Comparison of ENCODE assay signal across 13 cellular contexts in genomic region chr14:45716506-45716905, GRCh38.
A peak's percentile ranks its signal among the peaks of the same experiment; 100 is the strongest.
DNase-seq lines count a peak whose midpoint lies in the region; ATAC-seq and TF ChIP-seq lines count a peak whose summit lies in the region.
"Had no signal": no experiment of that assay in that cellular context is flagged by ENCODE, and none has a peak within 500 bp of the region (broad histone marks: within the 10 kb centered on the region; RNA-seq: fewer than 3 reads in every experiment).

No MANE protein-coding gene starts in this region.

- no peaks in the 10 kb centered on the region for H3K9me2 ChIP-seq in hepatocyte (replicated peaks; ENCODE audit: insufficient read depth)

- dilution Hi-C loops in mammary epithelial cell (cut with HindIII; ENCODE audit: low sequenced_read_pairs), result no loop called here

- CTCF ChIA-PET in mammary epithelial cell (lab: Charles Lee; ENCODE audit: low non-redundant PET), result interaction anchor here (0.7 kb wide), 1 partner anchor 16 kb away, joined by 3 read pairs; no protein-coding TSS in a partner anchor

- no peak overlapping the region for H3K4me3 Mint-ChIP-seq in T-helper 2 cell treated with Interferon-gamma antibody and Interleukin-4, amounts not matched to agents 5 μg/mL and 100 μg/mL, for 36 hours
- no peak overlapping the region for H3K4me3 Mint-ChIP-seq in stimulated activated effector memory CD8-positive, alpha-beta T cell treated with anti-CD3 and anti-CD28 coated beads, Interleukin-12 subunit alpha, Interleukin-12 subunit beta, amount 100 ng/mL, for 72 hours
- H3K4me3 Mint-ChIP-seq: activated CD8-positive, alpha-beta T cell treated with anti-CD3 and anti-CD28 coated beads for 36 hours; activated naive CD8-positive, alpha-beta T cell treated with anti-CD3 and anti-CD28 coated beads, Interleukin-2, amount 50 U/mL, for 24 hours; B cell had no signal

- H2AFZ ChIP-seq in mammary epithelial cell (ENCODE audit: low read depth, low read length), result no peak overlapping the region
- no peak overlapping the region for H2AFZ ChIP-seq in hepatocyte

- TF ChIP-seq CTCF in mammary epithelial cell (conservative IDR thresholded peaks at IDR 0.05 in 1 of 2, IDR thresholded peaks at IDR 0.05 in 1 of 2; ENCODE audit: extremely low read depth in 1 of 2, insufficient read depth in 1 of 2, low read depth in 1 of 2, low read length in 2 of 2) (peak in 1 of 2 donors; percentile 28), hepatocyte (IDR thresholded peaks at IDR 0.05; ENCODE audit: poor library complexity) (peak; percentile 22), esophagus muscularis mucosa (IDR thresholded peaks at IDR 0.05) (no peak), gastrocnemius medialis (IDR thresholded peaks at IDR 0.05 in 4 of 5, conservative IDR thresholded peaks at IDR 0.05 in 1 of 5) (no peak)

- no peaks in the 10 kb centered on the region for H3K27me3 ChIP-seq in mammary epithelial cell (ENCODE audit: insufficient read depth, low read length)
- H3K27me3 ChIP-seq in hepatocyte, result no peaks in the 10 kb centered on the region
- no peaks in the 10 kb centered on the region for H3K27me3 ChIP-seq in esophagus muscularis mucosa
- H3K27me3 ChIP-seq in gastrocnemius medialis, result no peaks in the 10 kb centered on the region
- H3K27me3 ChIP-seq: neutrophil, SJSA1 had no signal

- H4K20me1 ChIP-seq in mammary epithelial cell (ENCODE audit: insufficient read depth, low read length) (no peaks in the 10 kb centered on the region), hepatocyte (ENCODE audit: insufficient read depth, poor library complexity, severe bottlenecking) (no peaks in the 10 kb centered on the region)

- in situ Hi-C loops in T47D (cut with HindIII; ENCODE audit: low pct_unique_long_range_greater_than_20kb, low sequenced_read_pairs), result no loop called here
- in situ Hi-C loops in mammary epithelial cell (cut with MboI; ENCODE audit: low sequenced_read_pairs in 2 of 2), result no loop called here
- in situ Hi-C loops in gastrocnemius medialis (cut with MboI; ENCODE audit: low sequenced_read_pairs in 4 of 4), result no loop called here

- no peak overlapping the region for H3K4me3 ChIP-seq in mammary epithelial cell (replicated peaks in 1 of 3; ENCODE audit: insufficient read depth in 1 of 3, low read depth in 2 of 3, low read length in 3 of 3)
- no peak overlapping the region for H3K4me3 ChIP-seq in hepatocyte
- H3K4me3 ChIP-seq in esophagus muscularis mucosa, result no peak overlapping the region
- no peak overlapping the region for H3K4me3 ChIP-seq in gastrocnemius medialis
- H3K4me3 ChIP-seq: SJSA1 had no signal

- no peak for TF ChIP-seq EP300 in esophagus muscularis mucosa (IDR thresholded peaks at IDR 0.05)

- H3K36me3 ChIP-seq in mammary epithelial cell (ENCODE audit: insufficient read depth, low read length), result no peaks in the 10 kb centered on the region
- no peaks in the 10 kb centered on the region for H3K36me3 ChIP-seq in hepatocyte (replicated peaks; ENCODE audit: insufficient read depth, low read depth)
- H3K36me3 ChIP-seq in esophagus muscularis mucosa, result no peaks in the 10 kb centered on the region
- no peaks in the 10 kb centered on the region for H3K36me3 ChIP-seq in gastrocnemius medialis
- H3K36me3 ChIP-seq: neutrophil, SJSA1 had no signal

- WGBS in mammary epithelial cell (ENCODE audit: low coverage, missing lambda C conversion rate), result over 99% methylated on average over 8 of the region's 8 CpGs
- 73% methylated on average over 8 of the region's 8 CpGs for WGBS in hepatocyte (ENCODE audit: low lambda C conversion rate, missing lambda C conversion rate)
- WGBS in esophagus muscularis mucosa, result 58% methylated on average over 8 of the region's 8 CpGs

- H3K27ac Mint-ChIP-seq in T-helper 2 cell treated with Interferon-gamma antibody and Interleukin-4, amounts not matched to agents 5 μg/mL and 100 μg/mL, for 36 hours, result no peak overlapping the region
- H3K27ac Mint-ChIP-seq in stimulated activated effector memory CD8-positive, alpha-beta T cell treated with anti-CD3 and anti-CD28 coated beads, Interleukin-12 subunit alpha, Interleukin-12 subunit beta, amount 100 ng/mL, for 72 hours, result no peak overlapping the region
- H3K27ac Mint-ChIP-seq: activated CD8-positive, alpha-beta T cell treated with anti-CD3 and anti-CD28 coated beads for 36 hours; activated naive CD8-positive, alpha-beta T cell treated with anti-CD3 and anti-CD28 coated beads, Interleukin-2, amount 50 U/mL, for 24 hours; B cell had no signal

- ATAC-seq in gastrocnemius medialis, result no peak
- ATAC-seq in stimulated activated effector memory CD8-positive, alpha-beta T cell treated with anti-CD3 and anti-CD28 coated beads, Interleukin-12 subunit alpha, Interleukin-12 subunit beta, amount 100 ng/mL, for 72 hours, result no peak
- ATAC-seq: activated CD8-positive, alpha-beta T cell treated with anti-CD3 and anti-CD28 coated beads for 36 hours; activated naive CD8-positive, alpha-beta T cell treated with anti-CD3 and anti-CD28 coated beads, Interleukin-2, amount 50 U/mL, for 24 hours had no signal

- no peak overlapping the region for H3K4me2 ChIP-seq in mammary epithelial cell (ENCODE audit: insufficient read depth, low read depth, low read length)
- no peak overlapping the region for H3K4me2 ChIP-seq in hepatocyte

- intact Hi-C loops in mammary epithelial cell (cut with micrococcal nuclease), result no loop called here
- intact Hi-C loops in esophagus muscularis mucosa (cut with DNase I), result no loop called here
- intact Hi-C loops in gastrocnemius medialis (cut with DNase I; ENCODE audit: low total_unique reads), result no loop called here

- H3K9me3 ChIP-seq in mammary epithelial cell (replicated peaks; ENCODE audit: insufficient read depth, low read length), result no peaks in the 10 kb centered on the region
- no peaks in the 10 kb centered on the region for H3K9me3 ChIP-seq in hepatocyte (ENCODE audit: low read depth)
- no peaks in the 10 kb centered on the region for H3K9me3 ChIP-seq in esophagus muscularis mucosa
- no peaks in the 10 kb centered on the region for H3K9me3 ChIP-seq in gastrocnemius medialis
- H3K9me3 ChIP-seq: neutrophil had no signal

- no peaks in the 10 kb centered on the region for H3K79me2 ChIP-seq in mammary epithelial cell (ENCODE audit: insufficient read depth, low read length)
- H3K79me2 ChIP-seq in hepatocyte, result no peaks in the 10 kb centered on the region

- DNase-seq in T47D (ENCODE audit: low read depth in 1 of 2, low spot score in 1 of 2) (peak; percentile 22 to 85), mammary epithelial cell (no peak), OCI-M1 (lab: John Stamatoyannopoulos, UW) (peak; percentile 22), hepatocyte (ENCODE audit: low spot score) (peak; percentile 11), esophagus muscularis mucosa (ENCODE audit: extremely low spot score) (no peak), gastrocnemius medialis (no peak)
- DNase-seq in T-helper 2 cell treated with Interferon-gamma antibody and Interleukin-4, amounts not matched to agents 5 μg/mL and 100 μg/mL, for 36 hours (ENCODE audit: low spot score), result no peak
- DNase-seq in stimulated activated effector memory CD8-positive, alpha-beta T cell treated with anti-CD3 and anti-CD28 coated beads, Interleukin-12 subunit alpha, Interleukin-12 subunit beta, amount 100 ng/mL, for 72 hours (ENCODE audit: low spot score in 2 of 2), result no peak
- DNase-seq: activated CD8-positive, alpha-beta T cell treated with anti-CD3 and anti-CD28 coated beads for 36 hours; activated naive CD8-positive, alpha-beta T cell treated with anti-CD3 and anti-CD28 coated beads, Interleukin-2, amount 50 U/mL, for 24 hours had no signal

- no peak for TF ChIP-seq POLR2A in esophagus muscularis mucosa (IDR thresholded peaks at IDR 0.05; ENCODE audit: low read depth)
- TF ChIP-seq POLR2A in gastrocnemius medialis (IDR thresholded peaks at IDR 0.05), result no peak

- no peaks in the 10 kb centered on the region for H3K4me1 Mint-ChIP-seq in T-helper 2 cell treated with Interferon-gamma antibody and Interleukin-4, amounts not matched to agents 5 μg/mL and 100 μg/mL, for 36 hours (ENCODE audit: low read depth)
- H3K4me1 Mint-ChIP-seq in stimulated activated effector memory CD8-positive, alpha-beta T cell treated with anti-CD3 and anti-CD28 coated beads, Interleukin-12 subunit alpha, Interleukin-12 subunit beta, amount 100 ng/mL, for 72 hours, result no peaks in the 10 kb centered on the region
- H3K4me1 Mint-ChIP-seq: activated naive CD8-positive, alpha-beta T cell treated with anti-CD3 and anti-CD28 coated beads, Interleukin-2, amount 50 U/mL, for 24 hours; B cell had no signal

- peaks cover 5% of the 10 kb centered on the region for H3K4me1 ChIP-seq in mammary epithelial cell (ENCODE audit: insufficient read depth, low read length)
- H3K4me1 ChIP-seq in hepatocyte (ENCODE audit: insufficient read depth), result no peaks in the 10 kb centered on the region
- no peaks in the 10 kb centered on the region for H3K4me1 ChIP-seq in esophagus muscularis mucosa
- H3K4me1 ChIP-seq in gastrocnemius medialis, result no peaks in the 10 kb centered on the region

- H3K27me3 Mint-ChIP-seq in T-helper 2 cell treated with Interferon-gamma antibody and Interleukin-4, amounts not matched to agents 5 μg/mL and 100 μg/mL, for 36 hours (ENCODE audit: low read depth), result no peaks in the 10 kb centered on the region
- H3K27me3 Mint-ChIP-seq: activated CD8-positive, alpha-beta T cell treated with anti-CD3 and anti-CD28 coated beads for 36 hours; activated naive CD8-positive, alpha-beta T cell treated with anti-CD3 and anti-CD28 coated beads, Interleukin-2, amount 50 U/mL, for 24 hours; B cell had no signal

- H3K27ac ChIP-seq in mammary epithelial cell (ENCODE audit: insufficient read depth, low read depth, low read length), result no peak overlapping the region
- no peak overlapping the region for H3K27ac ChIP-seq in hepatocyte
- no peak overlapping the region for H3K27ac ChIP-seq in esophagus muscularis mucosa (replicated peaks in 1 of 4)
- no peak overlapping the region for H3K27ac ChIP-seq in gastrocnemius medialis
- H3K27ac ChIP-seq: neutrophil, SJSA1 had no signal

- H3K9me3 Mint-ChIP-seq in T-helper 2 cell treated with Interferon-gamma antibody and Interleukin-4, amounts not matched to agents 5 μg/mL and 100 μg/mL, for 36 hours, result peaks cover 60% of the 10 kb centered on the region
- peaks cover 21% of the 10 kb centered on the region for H3K9me3 Mint-ChIP-seq in stimulated activated effector memory CD8-positive, alpha-beta T cell treated with anti-CD3 and anti-CD28 coated beads, Interleukin-12 subunit alpha, Interleukin-12 subunit beta, amount 100 ng/mL, for 72 hours

- no peaks in the 10 kb centered on the region for H3K36me3 Mint-ChIP-seq in T-helper 2 cell treated with Interferon-gamma antibody and Interleukin-4, amounts not matched to agents 5 μg/mL and 100 μg/mL, for 36 hours (ENCODE audit: low read depth)
- no peaks in the 10 kb centered on the region for H3K36me3 Mint-ChIP-seq in stimulated activated effector memory CD8-positive, alpha-beta T cell treated with anti-CD3 and anti-CD28 coated beads, Interleukin-12 subunit alpha, Interleukin-12 subunit beta, amount 100 ng/mL, for 72 hours

- no peak overlapping the region for H3K9ac ChIP-seq in mammary epithelial cell (ENCODE audit: insufficient read depth, low read length)

- BruUV-seq in mammary epithelial cell (replicated peaks; lab: Mats Ljungman, UMichigan), result no TSS peak

Comparison
In these comparisons a context has a peak if more than half of its experiments do, and no peak if none do; other contexts are left out.
1. DNase-seq: peak in T47D (2 of 2), OCI-M1 (single experiment) and hepatocyte (single experiment); none in mammary epithelial cell (single experiment), esophagus muscularis mucosa (single experiment), T-helper 2 cell treated with Interferon-gamma antibody and Interleukin-4, amounts not matched to agents 5 μg/mL and 100 μg/mL, for 36 hours (single experiment), gastrocnemius medialis (0 of 2) and stimulated activated effector memory CD8-positive, alpha-beta T cell treated with anti-CD3 and anti-CD28 coated beads, Interleukin-12 subunit alpha, Interleukin-12 subunit beta, amount 100 ng/mL, for 72 hours (0 of 2).